1 cellular context compared by ENCODE assay signal in the genomic region with DNA sequence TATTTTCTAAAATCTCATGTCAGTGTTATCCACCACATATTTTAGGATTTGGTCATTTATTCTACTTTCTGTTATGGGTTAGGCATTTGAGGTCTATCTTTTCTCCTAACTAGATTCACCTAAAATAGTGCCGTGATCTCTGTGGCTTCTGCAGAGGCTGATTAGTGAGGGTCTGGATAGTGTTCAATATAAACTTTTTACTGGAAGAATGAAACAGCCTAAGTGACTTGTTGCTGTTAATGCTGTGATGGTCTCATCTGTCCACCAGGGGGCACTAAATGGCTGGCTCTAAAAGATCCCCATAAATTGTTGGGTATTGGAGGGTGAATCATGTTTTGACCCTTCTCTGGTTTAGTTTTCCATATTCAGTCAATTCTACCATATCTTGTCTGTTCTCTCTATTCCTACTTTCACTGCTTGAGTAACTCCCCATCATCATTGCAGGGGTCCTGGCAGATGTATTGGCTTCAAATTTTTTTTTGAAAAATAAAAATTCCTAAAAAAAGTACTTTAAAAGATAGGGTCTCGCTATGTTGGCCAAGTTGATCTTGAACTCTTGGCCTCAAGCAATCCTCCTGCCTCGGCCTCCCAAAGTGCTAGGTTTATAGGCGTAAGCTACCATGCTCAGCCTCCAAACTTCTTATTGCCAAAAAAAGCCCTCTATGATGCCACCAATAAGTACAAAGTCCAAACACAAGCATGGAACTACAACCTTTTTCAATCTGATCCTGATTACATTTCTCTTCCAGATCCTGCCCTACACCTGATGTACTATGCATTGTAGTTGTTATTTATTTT.
TF ChIP-seq lines count a peak whose summit lies in the region.

No MANE protein-coding gene starts in this region.

TF ChIP-seq in HepG2, 621 proteins besides CTCF, POLR2A, EP300 and RAD21 (continued from another document and continues in another):
- TF ChIP-seq, protein P1, sequence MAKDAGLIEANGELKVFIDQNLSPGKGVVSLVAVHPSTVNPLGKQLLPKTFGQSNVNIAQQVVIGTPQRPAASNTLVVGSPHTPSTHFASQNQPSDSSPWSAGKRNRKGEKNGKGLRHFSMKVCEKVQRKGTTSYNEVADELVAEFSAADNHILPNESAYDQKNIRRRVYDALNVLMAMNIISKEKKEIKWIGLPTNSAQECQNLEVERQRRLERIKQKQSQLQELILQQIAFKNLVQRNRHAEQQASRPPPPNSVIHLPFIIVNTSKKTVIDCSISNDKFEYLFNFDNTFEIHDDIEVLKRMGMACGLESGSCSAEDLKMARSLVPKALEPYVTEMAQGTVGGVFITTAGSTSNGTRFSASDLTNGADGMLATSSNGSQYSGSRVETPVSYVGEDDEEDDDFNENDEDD (CRISPR knock-in tag; IDR thresholded peaks at IDR 0.05; ENCODE audit: borderline replicate concordance) = no peak
- TF ChIP-seq THAP11 (CRISPR knock-in tag; IDR thresholded peaks at IDR 0.05) (0 out of 2 replicates have a peak, but pooled peaks have one; percentile 38), TP53 (CRISPR knock-in tag; conservative IDR thresholded peaks at IDR 0.05) (no peak), ZSCAN25 (CRISPR knock-in tag; IDR thresholded peaks at IDR 0.05) (peak; percentile 68; the same call in 1 of the 2 replicates), ZNF12 (CRISPR knock-in tag; IDR thresholded peaks at IDR 0.05) (no peak), SMAD1 (CRISPR knock-in tag; IDR thresholded peaks at IDR 0.05; ENCODE audit: borderline replicate concordance, low read depth) (no peak), TOE1 (CRISPR knock-in tag; IDR thresholded peaks at IDR 0.05) (no peak), ZNF225 (CRISPR knock-in tag; IDR thresholded peaks at IDR 0.05) (no peak), SP1 (IDR thresholded peaks at IDR 0.05) (no peak), SP1 (CRISPR knock-in tag; IDR thresholded peaks at IDR 0.05) (no peak), ZNF614 (CRISPR knock-in tag; IDR thresholded peaks at IDR 0.05; ENCODE audit: borderline replicate concordance) (peak; percentile 31; the same call in 1 of the 2 replicates), NFRKB (IDR thresholded peaks at IDR 0.05) (no peak), SCMH1 (CRISPR knock-in tag; IDR thresholded peaks at IDR 0.05; ENCODE audit: borderline replicate concordance) (no peak), ETV6 (CRISPR knock-in tag; conservative IDR thresholded peaks at IDR 0.05) (peak; percentile 81; the same call in 1 of the 2 replicates), HCFC1 (IDR thresholded peaks at IDR 0.05; ENCODE audit: low read depth, low read length) (no peak), ZNF260 (CRISPR knock-in tag; IDR thresholded peaks at IDR 0.05; ENCODE audit: borderline replicate concordance, low read depth) (no peak), ZNF383 (CRISPR knock-in tag; IDR thresholded peaks at IDR 0.05; ENCODE audit: borderline replicate concordance) (no peak), ATF1 (CRISPR knock-in tag; IDR thresholded peaks at IDR 0.05) (no peak), ZBTB7B (CRISPR knock-in tag; IDR thresholded peaks at IDR 0.05) (0 out of 2 replicates have a peak, but pooled peaks have one; percentile 37), TSC22D2 (CRISPR knock-in tag; IDR thresholded peaks at IDR 0.05; ENCODE audit: borderline replicate concordance) (no peak), MED1 (CRISPR knock-in tag; IDR thresholded peaks at IDR 0.05) (peak; percentile 40; the same call in 1 of the 2 replicates), ZMAT3 (CRISPR knock-in tag; conservative IDR thresholded peaks at IDR 0.05) (no peak), ZNF616 (CRISPR knock-in tag; IDR thresholded peaks at IDR 0.05; ENCODE audit: low read depth) (no peak), NFYB (CRISPR knock-in tag; IDR thresholded peaks at IDR 0.05) (no peak), KAT7 (CRISPR knock-in tag; IDR thresholded peaks at IDR 0.05; ENCODE audit: borderline replicate concordance) (no peak), NFIC (IDR thresholded peaks at IDR 0.05; ENCODE audit: low read length) (no peak), ZNF615 (CRISPR knock-in tag; IDR thresholded peaks at IDR 0.05; ENCODE audit: borderline replicate concordance) (no peak), ZNF572 (CRISPR knock-in tag; IDR thresholded peaks at IDR 0.05) (no peak), HMG20B (CRISPR knock-in tag; conservative IDR thresholded peaks at IDR 0.05) (0 out of 2 replicates have a peak, but pooled peaks have one; percentile 17), NCOA2 (CRISPR knock-in tag; IDR thresholded peaks at IDR 0.05) (no peak), YEATS4 (CRISPR knock-in tag; IDR thresholded peaks at IDR 0.05; ENCODE audit: borderline replicate concordance) (no peak), GTF3A (CRISPR knock-in tag; conservative IDR thresholded peaks at IDR 0.05) (no peak), CAMTA2 (CRISPR knock-in tag; IDR thresholded peaks at IDR 0.05; ENCODE audit: borderline replicate concordance) (no peak), RARA (CRISPR knock-in tag; IDR thresholded peaks at IDR 0.05) (no peak)
- TF ChIP-seq, protein P2, sequence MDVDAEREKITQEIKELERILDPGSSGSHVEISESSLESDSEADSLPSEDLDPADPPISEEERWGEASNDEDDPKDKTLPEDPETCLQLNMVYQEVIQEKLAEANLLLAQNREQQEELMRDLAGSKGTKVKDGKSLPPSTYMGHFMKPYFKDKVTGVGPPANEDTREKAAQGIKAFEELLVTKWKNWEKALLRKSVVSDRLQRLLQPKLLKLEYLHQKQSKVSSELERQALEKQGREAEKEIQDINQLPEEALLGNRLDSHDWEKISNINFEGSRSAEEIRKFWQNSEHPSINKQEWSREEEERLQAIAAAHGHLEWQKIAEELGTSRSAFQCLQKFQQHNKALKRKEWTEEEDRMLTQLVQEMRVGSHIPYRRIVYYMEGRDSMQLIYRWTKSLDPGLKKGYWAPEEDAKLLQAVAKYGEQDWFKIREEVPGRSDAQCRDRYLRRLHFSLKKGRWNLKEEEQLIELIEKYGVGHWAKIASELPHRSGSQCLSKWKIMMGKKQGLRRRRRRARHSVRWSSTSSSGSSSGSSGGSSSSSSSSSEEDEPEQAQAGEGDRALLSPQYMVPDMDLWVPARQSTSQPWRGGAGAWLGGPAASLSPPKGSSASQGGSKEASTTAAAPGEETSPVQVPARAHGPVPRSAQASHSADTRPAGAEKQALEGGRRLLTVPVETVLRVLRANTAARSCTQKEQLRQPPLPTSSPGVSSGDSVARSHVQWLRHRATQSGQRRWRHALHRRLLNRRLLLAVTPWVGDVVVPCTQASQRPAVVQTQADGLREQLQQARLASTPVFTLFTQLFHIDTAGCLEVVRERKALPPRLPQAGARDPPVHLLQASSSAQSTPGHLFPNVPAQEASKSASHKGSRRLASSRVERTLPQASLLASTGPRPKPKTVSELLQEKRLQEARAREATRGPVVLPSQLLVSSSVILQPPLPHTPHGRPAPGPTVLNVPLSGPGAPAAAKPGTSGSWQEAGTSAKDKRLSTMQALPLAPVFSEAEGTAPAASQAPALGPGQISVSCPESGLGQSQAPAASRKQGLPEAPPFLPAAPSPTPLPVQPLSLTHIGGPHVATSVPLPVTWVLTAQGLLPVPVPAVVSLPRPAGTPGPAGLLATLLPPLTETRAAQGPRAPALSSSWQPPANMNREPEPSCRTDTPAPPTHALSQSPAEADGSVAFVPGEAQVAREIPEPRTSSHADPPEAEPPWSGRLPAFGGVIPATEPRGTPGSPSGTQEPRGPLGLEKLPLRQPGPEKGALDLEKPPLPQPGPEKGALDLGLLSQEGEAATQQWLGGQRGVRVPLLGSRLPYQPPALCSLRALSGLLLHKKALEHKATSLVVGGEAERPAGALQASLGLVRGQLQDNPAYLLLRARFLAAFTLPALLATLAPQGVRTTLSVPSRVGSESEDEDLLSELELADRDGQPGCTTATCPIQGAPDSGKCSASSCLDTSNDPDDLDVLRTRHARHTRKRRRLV (CRISPR knock-in tag; IDR thresholded peaks at IDR 0.05) = no peak
- TF ChIP-seq, protein P3, sequence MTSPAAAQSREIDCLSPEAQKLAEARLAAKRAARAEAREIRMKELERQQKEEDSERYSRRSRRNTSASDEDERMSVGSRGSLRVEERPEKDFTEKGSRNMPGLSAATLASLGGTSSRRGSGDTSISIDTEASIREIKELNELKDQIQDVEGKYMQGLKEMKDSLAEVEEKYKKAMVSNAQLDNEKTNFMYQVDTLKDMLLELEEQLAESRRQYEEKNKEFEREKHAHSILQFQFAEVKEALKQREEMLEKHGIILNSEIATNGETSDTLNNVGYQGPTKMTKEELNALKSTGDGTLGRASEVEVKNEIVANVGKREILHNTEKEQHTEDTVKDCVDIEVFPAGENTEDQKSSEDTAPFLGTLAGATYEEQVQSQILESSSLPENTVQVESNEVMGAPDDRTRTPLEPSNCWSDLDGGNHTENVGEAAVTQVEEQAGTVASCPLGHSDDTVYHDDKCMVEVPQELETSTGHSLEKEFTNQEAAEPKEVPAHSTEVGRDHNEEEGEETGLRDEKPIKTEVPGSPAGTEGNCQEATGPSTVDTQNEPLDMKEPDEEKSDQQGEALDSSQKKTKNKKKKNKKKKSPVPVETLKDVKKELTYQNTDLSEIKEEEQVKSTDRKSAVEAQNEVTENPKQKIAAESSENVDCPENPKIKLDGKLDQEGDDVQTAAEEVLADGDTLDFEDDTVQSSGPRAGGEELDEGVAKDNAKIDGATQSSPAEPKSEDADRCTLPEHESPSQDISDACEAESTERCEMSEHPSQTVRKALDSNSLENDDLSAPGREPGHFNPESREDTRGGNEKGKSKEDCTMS (CRISPR knock-in tag; conservative IDR thresholded peaks at IDR 0.05) = peak; percentile 37; the same call in 1 of the 2 replicates
- TF ChIP-seq, protein P4, sequence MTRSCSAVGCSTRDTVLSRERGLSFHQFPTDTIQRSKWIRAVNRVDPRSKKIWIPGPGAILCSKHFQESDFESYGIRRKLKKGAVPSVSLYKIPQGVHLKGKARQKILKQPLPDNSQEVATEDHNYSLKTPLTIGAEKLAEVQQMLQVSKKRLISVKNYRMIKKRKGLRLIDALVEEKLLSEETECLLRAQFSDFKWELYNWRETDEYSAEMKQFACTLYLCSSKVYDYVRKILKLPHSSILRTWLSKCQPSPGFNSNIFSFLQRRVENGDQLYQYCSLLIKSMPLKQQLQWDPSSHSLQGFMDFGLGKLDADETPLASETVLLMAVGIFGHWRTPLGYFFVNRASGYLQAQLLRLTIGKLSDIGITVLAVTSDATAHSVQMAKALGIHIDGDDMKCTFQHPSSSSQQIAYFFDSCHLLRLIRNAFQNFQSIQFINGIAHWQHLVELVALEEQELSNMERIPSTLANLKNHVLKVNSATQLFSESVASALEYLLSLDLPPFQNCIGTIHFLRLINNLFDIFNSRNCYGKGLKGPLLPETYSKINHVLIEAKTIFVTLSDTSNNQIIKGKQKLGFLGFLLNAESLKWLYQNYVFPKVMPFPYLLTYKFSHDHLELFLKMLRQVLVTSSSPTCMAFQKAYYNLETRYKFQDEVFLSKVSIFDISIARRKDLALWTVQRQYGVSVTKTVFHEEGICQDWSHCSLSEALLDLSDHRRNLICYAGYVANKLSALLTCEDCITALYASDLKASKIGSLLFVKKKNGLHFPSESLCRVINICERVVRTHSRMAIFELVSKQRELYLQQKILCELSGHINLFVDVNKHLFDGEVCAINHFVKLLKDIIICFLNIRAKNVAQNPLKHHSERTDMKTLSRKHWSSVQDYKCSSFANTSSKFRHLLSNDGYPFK (CRISPR knock-in tag; IDR thresholded peaks at IDR 0.05; ENCODE audit: borderline replicate concordance) = no peak
- TF ChIP-seq, protein P5, sequence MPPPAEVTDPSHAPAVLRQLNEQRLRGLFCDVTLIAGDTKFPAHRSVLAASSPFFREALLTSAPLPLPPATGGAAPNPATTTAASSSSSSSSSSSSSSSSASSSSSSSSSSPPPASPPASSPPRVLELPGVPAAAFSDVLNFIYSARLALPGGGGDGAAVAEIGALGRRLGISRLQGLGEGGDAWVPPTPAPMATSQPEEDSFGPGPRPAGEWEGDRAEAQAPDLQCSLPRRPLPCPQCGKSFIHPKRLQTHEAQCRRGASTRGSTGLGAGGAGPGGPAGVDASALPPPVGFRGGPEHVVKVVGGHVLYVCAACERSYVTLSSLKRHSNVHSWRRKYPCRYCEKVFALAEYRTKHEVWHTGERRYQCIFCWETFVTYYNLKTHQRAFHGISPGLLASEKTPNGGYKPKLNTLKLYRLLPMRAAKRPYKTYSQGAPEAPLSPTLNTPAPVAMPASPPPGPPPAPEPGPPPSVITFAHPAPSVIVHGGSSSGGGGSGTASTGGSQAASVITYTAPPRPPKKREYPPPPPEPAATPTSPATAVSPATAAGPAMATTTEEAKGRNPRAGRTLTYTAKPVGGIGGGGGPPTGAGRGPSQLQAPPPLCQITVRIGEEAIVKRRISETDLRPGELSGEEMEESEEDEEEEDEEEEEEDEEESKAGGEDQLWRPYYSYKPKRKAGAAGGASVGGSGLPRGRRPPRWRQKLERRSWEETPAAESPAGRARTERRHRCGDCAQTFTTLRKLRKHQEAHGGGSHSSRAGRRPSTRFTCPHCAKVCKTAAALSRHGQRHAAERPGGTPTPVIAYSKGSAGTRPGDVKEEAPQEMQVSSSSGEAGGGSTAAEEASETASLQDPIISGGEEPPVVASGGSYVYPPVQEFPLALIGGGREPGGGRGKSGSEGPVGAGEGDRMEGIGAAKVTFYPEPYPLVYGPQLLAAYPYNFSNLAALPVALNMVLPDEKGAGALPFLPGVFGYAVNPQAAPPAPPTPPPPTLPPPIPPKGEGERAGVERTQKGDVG (CRISPR knock-in tag; IDR thresholded peaks at IDR 0.05; ENCODE audit: borderline replicate concordance) = no peak
- TF ChIP-seq, protein P6, sequence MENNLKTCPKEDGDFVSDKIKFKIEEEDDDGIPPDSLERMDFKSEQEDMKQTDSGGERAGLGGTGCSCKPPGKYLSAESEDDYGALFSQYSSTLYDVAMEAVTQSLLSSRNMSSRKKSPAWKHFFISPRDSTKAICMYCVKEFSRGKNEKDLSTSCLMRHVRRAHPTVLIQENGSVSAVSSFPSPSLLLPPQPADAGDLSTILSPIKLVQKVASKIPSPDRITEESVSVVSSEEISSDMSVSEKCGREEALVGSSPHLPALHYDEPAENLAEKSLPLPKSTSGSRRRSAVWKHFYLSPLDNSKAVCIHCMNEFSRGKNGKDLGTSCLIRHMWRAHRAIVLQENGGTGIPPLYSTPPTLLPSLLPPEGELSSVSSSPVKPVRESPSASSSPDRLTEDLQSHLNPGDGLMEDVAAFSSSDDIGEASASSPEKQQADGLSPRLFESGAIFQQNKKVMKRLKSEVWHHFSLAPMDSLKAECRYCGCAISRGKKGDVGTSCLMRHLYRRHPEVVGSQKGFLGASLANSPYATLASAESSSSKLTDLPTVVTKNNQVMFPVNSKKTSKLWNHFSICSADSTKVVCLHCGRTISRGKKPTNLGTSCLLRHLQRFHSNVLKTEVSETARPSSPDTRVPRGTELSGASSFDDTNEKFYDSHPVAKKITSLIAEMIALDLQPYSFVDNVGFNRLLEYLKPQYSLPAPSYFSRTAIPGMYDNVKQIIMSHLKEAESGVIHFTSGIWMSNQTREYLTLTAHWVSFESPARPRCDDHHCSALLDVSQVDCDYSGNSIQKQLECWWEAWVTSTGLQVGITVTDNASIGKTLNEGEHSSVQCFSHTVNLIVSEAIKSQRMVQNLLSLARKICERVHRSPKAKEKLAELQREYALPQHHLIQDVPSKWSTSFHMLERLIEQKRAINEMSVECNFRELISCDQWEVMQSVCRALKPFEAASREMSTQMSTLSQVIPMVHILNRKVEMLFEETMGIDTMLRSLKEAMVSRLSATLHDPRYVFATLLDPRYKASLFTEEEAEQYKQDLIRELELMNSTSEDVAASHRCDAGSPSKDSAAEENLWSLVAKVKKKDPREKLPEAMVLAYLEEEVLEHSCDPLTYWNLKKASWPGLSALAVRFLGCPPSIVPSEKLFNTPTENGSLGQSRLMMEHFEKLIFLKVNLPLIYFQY (CRISPR knock-in tag; IDR thresholded peaks at IDR 0.05; ENCODE audit: borderline replicate concordance) = peak; percentile 67; the same call in 1 of the 2 replicates
